In the genomic region with DNA sequence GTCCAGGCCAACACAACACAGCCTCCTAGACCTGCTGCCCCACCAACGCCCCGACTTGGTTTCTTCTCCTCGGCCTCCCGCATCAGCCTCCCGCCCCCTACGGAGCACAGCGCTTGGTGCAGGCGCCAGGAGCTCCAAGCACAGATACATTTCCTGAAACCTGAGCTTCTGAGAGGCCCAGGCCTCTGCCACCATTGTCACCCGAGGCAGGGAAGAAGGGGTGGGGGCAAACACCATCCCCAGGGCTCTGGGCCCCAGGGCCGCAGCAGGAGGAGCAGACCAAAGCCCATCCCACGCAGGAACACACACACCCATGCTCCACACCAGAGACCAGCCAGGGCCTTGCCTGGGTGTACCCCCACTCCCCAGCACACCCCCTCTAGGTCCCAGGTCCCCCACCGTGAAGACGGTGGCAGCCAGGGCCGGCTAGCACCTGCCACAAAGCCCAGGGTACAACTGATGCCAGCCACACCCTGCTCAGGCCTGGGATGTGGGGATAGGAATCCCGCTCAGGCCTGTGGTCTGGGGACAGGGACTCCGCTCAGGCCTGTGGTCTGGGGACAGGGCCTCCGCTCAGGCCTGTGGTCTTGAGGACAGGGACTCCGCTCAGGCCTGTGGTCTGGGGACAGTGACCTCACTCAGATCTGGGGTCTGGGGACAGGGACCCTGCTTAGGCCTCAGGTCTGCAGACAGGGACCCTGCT, we compare ENCODE assay signal across 22 cellular contexts. TPM values are rescaled to one million over a fixed set of nuclear protein-coding genes. Genes with fewer than 3 reads are reported as not detected.
DNase-seq lines count a peak whose midpoint lies in the region.
"Had no signal": no experiment of that assay in that cellular context is flagged by ENCODE, and none has a peak within 500 bp of the region (broad histone marks: within the 10 kb centered on the region; RNA-seq: fewer than 3 reads in every experiment).

No MANE protein-coding gene starts in this region.

- in situ Hi-C loops in ACHN (cut with HindIII; ENCODE audit: low pct_ligation_motif_present, low pct_unique_long_range_greater_than_20kb, low sequenced_read_pairs), result no loop called here

- DNase-seq in NCI-H187 (lab: John Stamatoyannopoulos, UW) (peak; percentile 35 to 78), NCI-H187 treated with DMSO at 0.1 percent for 48 hours (lab: John Stamatoyannopoulos, UW) (no peak), NCI-H2029 (lab: John Stamatoyannopoulos, UW) (peak; percentile 45), NCI-H526 treated with DMSO at 0.1 percent for 48 hours (lab: John Stamatoyannopoulos, UW) (peak; percentile 41), myocyte (ENCODE audit: low read depth) (peak; percentile 91), T-helper 1 cell (no peak), NCI-H1105 treated with DMSO at 0.1 percent for 48 hours (lab: John Stamatoyannopoulos, UW) (no peak), ACHN (no peak)
- DNase-seq: 8988T; activated CD4-positive, alpha-beta T cell treated with anti-CD3 and anti-CD28 coated beads, Interleukin-2, amount 50 U/mL, for 48 hours; activated effector memory CD4-positive, alpha-beta T cell treated with Interleukin-2 at 50 U/mL for 16 hours; activated naive CD8-positive, alpha-beta T cell treated with anti-CD3 and anti-CD28 coated beads, Interleukin-2, amount 50 U/mL, for 24 hours; body of pancreas; effector CD4-positive, alpha-beta T cell; foreskin fibroblast; H7; heart right ventricle; left ventricle myocardium inferior; midbrain; NCI-H1092 treated with DMSO at 0.1 percent for 48 hours; NCI-H226; T-helper 2 cell had no signal

RNA-seq across cellular contexts. Expression of a gene that starts 5.4 kb away (rescaled TPM):
- total RNA-seq in myocyte, result 32.5 and 42.7 TPM in 2 replicates
- 12.0 TPM for polyA plus RNA-seq in myocyte (2012)

RNA-seq across cellular contexts. Expression of a gene that starts 17.9 kb away (rescaled TPM):
- 33.2 and 40.9 TPM in 2 replicates for total RNA-seq in myocyte
- polyA plus RNA-seq in myocyte (2012), result 14.7 TPM

Comparison
In these comparisons a context has a peak if more than half of its experiments do, and no peak if none do; other contexts are left out.
1. DNase-seq: peak in NCI-H187 (2 of 2), NCI-H2029 (single experiment), NCI-H526 treated with DMSO at 0.1 percent for 48 hours (single experiment) and myocyte (single experiment); none in NCI-H187 treated with DMSO at 0.1 percent for 48 hours (single experiment), T-helper 1 cell (0 of 5), NCI-H1105 treated with DMSO at 0.1 percent for 48 hours (single experiment) and ACHN (single experiment).